Comparison of ENCODE assay signal across 10 cellular contexts in the genomic region with DNA sequence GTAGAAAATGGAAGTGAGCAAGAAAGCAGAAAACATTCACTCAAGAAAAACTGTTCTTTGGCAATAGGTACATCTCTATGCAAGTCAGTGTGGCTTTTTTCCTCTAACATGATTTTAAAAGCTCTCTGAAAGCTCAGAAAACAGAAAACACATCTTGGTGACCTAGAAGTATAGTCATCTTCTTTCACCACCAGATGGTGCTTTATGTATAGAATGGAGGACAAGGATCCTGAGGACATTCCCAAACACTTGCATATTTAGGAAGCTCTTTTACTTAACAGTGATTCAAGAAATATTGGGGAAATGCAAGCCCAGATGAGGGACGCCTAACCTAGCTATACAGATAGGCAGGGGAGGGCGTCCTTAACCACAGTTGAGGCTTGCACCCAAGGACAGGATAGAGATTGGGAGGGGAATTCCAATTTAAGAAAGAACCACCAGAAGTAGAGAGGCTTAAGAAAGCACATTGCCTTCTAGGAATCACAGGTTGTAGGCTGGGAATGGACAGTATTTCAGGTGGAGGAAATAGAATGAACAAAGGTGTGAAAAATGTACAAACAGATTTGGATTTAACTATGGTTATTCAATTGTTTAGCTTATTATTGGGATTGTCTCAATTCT. TPM values are rescaled to one million over a fixed set of nuclear protein-coding genes. Genes with fewer than 3 reads are reported as not detected.
DNase-seq lines count a peak whose midpoint lies in the region; ATAC-seq and TF ChIP-seq lines count a peak whose summit lies in the region.
"Had no signal": no experiment of that assay in that cellular context is flagged by ENCODE, and none has a peak within 500 bp of the region (broad histone marks: within the 10 kb centered on the region; RNA-seq: fewer than 3 reads in every experiment).

No MANE protein-coding gene starts in this region.

- no peaks in the 10 kb centered on the region for H3K4me1 Mint-ChIP-seq in T-helper 2 cell treated with Interferon-gamma antibody and Interleukin-4, amounts not matched to agents 5 μg/mL and 100 μg/mL, for 36 hours (ENCODE audit: low read depth)

- no peaks in the 10 kb centered on the region for H3K36me3 Mint-ChIP-seq in T-helper 2 cell treated with Interferon-gamma antibody and Interleukin-4, amounts not matched to agents 5 μg/mL and 100 μg/mL, for 36 hours (ENCODE audit: low read depth)

- H2AFZ ChIP-seq in PC-3 (ENCODE audit: low read length), result 0 out of 2 replicates have a peak overlapping the region, but pooled peaks have one; percentile 7
- H2AFZ ChIP-seq in smooth muscle cell (ENCODE audit: low read depth), result no peak overlapping the region
- H2AFZ ChIP-seq: parathyroid adenoma had no signal

- H3K9me3 Mint-ChIP-seq in T-helper 2 cell treated with Interferon-gamma antibody and Interleukin-4, amounts not matched to agents 5 μg/mL and 100 μg/mL, for 36 hours, result no peaks in the 10 kb centered on the region

- TF ChIP-seq CTCF in PC-3 (conservative IDR thresholded peaks at IDR 0.05; ENCODE audit: low read depth, low read length) (peak; percentile 65), fibroblast of mammary gland (conservative IDR thresholded peaks at IDR 0.05; ENCODE audit: control insufficient read depth, insufficient read depth, low read depth, low read length) (peak; percentile 53), smooth muscle cell (IDR thresholded peaks at IDR 0.05; ENCODE audit: borderline replicate concordance, insufficient read depth, poor library complexity, severe bottlenecking) (peak; percentile 39)

- CTCF ChIA-PET in PC-3 (lab: Charles Lee), result interaction anchor here (0.5 to 1.1 kb wide), 5 partner anchors 47 to 904 kb away, joined by 3 to 4 read pairs (median 3); no protein-coding TSS in a partner anchor

- no peaks in the 10 kb centered on the region for H3K27me3 Mint-ChIP-seq in T-helper 2 cell treated with Interferon-gamma antibody and Interleukin-4, amounts not matched to agents 5 μg/mL and 100 μg/mL, for 36 hours (ENCODE audit: low read depth)

- no peaks in the 10 kb centered on the region for H3K9me2 ChIP-seq in PC-3 (replicated peaks; ENCODE audit: low read length)

- 22% methylated on average over 2 of the region's 2 CpGs for WGBS in smooth muscle cell (ENCODE audit: low lambda C conversion rate)

- H3K27me3 ChIP-seq in PC-3 (ENCODE audit: low read length), result no peaks in the 10 kb centered on the region
- H3K27me3 ChIP-seq in smooth muscle cell (ENCODE audit: low read depth), result no peaks in the 10 kb centered on the region
- H3K27me3 ChIP-seq: BLaER1 had no signal

- ATAC-seq in PC-3, result peak; percentile 73
- no peak for ATAC-seq in HG02840 (IDR thresholded peaks at IDR 0.05; ENCODE audit: low FRiP score, unreplicated experiment)

- intact Hi-C loops in PC-3 (cut with micrococcal nuclease), result loop anchor here (2.0 to 5.0 kb wide), 2 partner anchors 46 to 458 kb away; no protein-coding TSS in a partner anchor

- H3K4me3 ChIP-seq in PC-3 (ENCODE audit: low read length) (no peak overlapping the region), fibroblast of mammary gland (ENCODE audit: control insufficient read depth, low read depth, low read length) (no peak overlapping the region), smooth muscle cell (no peak overlapping the region)
- H3K4me3 ChIP-seq: BLaER1 had no signal

- H3K9ac ChIP-seq in PC-3 (ENCODE audit: low read length), result no peak overlapping the region
- no peak overlapping the region for H3K9ac ChIP-seq in smooth muscle cell (ENCODE audit: low read depth)
- H3K9ac ChIP-seq: BLaER1, parathyroid adenoma had no signal

- H3K79me2 ChIP-seq in PC-3 (ENCODE audit: low read length) (no peaks in the 10 kb centered on the region), smooth muscle cell (ENCODE audit: low read depth) (no peaks in the 10 kb centered on the region)
- H3K79me2 ChIP-seq: parathyroid adenoma had no signal

- DNase-seq in NCI-H82 (lab: John Stamatoyannopoulos, UW) (peak; percentile 45), NCI-H82 treated with DMSO at 0.1 percent for 48 hours (lab: John Stamatoyannopoulos, UW; ENCODE audit: unreplicated experiment) (no peak), PC-3 (peak; percentile 62), fibroblast of mammary gland (ENCODE audit: low read depth) (peak; percentile 68), smooth muscle cell (lab: John Stamatoyannopoulos, UW; ENCODE audit: unreplicated experiment) (no peak)
- no peak for DNase-seq in stimulated activated CD4-positive, alpha-beta T cell treated with anti-CD3 and anti-CD28 coated beads, Interleukin-1b, Interleukin-23, amount 100 ng/mL, for 48 hours
- no peak for DNase-seq in T-helper 2 cell treated with Interferon-gamma antibody and Interleukin-4, amounts not matched to agents 5 μg/mL and 100 μg/mL, for 36 hours (ENCODE audit: low spot score)

- H3K9me3 ChIP-seq in PC-3 (ENCODE audit: low read length), result no peaks in the 10 kb centered on the region
- H3K9me3 ChIP-seq in smooth muscle cell (replicated peaks; ENCODE audit: low read depth), result no peaks in the 10 kb centered on the region
- H3K9me3 ChIP-seq: BLaER1 had no signal

- no TSS peak for BruUV-seq in PC-3 (replicated peaks; lab: Mats Ljungman, UMichigan)

- no peaks in the 10 kb centered on the region for H3F3A ChIP-seq in PC-3 (ENCODE audit: low read length, unreplicated experiment)
- H3F3A ChIP-seq in smooth muscle cell (ENCODE audit: low read depth), result no peaks in the 10 kb centered on the region

- no peak overlapping the region for H3K4me2 ChIP-seq in PC-3 (ENCODE audit: low read length)
- no peak overlapping the region for H3K4me2 ChIP-seq in smooth muscle cell
- H3K4me2 ChIP-seq: BLaER1 had no signal

- H4K20me1 ChIP-seq in PC-3 (ENCODE audit: low read length), result no peaks in the 10 kb centered on the region
- H4K20me1 ChIP-seq in smooth muscle cell (ENCODE audit: low read depth), result no peaks in the 10 kb centered on the region
- H4K20me1 ChIP-seq: BLaER1 had no signal

- H3K27ac ChIP-seq in PC-3 (ENCODE audit: low read length), result no peak overlapping the region
- no peak overlapping the region for H3K27ac ChIP-seq in smooth muscle cell (ENCODE audit: low read depth)
- H3K27ac ChIP-seq: BLaER1, parathyroid adenoma had no signal

- H3K27ac Mint-ChIP-seq in T-helper 2 cell treated with Interferon-gamma antibody and Interleukin-4, amounts not matched to agents 5 μg/mL and 100 μg/mL, for 36 hours, result no peak overlapping the region

- H3K36me3 ChIP-seq in PC-3 (ENCODE audit: low read depth, low read length) (no peaks in the 10 kb centered on the region), smooth muscle cell (ENCODE audit: low read depth) (no peaks in the 10 kb centered on the region)
- H3K36me3 ChIP-seq: BLaER1 had no signal

- POLR2A ChIA-PET in PC-3 (lab: Charles Lee; ENCODE audit: unreplicated experiment), result no interaction called here

- no peak overlapping the region for H3K4me3 Mint-ChIP-seq in T-helper 2 cell treated with Interferon-gamma antibody and Interleukin-4, amounts not matched to agents 5 μg/mL and 100 μg/mL, for 36 hours

- H3K4me1 ChIP-seq in PC-3 (ENCODE audit: insufficient read depth, low read length), result no peaks in the 10 kb centered on the region
- H3K4me1 ChIP-seq in smooth muscle cell (ENCODE audit: low read depth), result no peaks in the 10 kb centered on the region
- H3K4me1 ChIP-seq: BLaER1, parathyroid adenoma had no signal

RNA-seq across cellular contexts. Expression of gene CCDC81, which starts 13.8 kb away (rescaled TPM):
- 0.11 TPM in 1 of 2 replicates, not detected in the other for total RNA-seq in PC-3 (2014; rRNA removed)
- total RNA-seq in smooth muscle cell, result 6.5 and 9.8 TPM in 2 replicates
- 4.3 and 4.8 TPM in 2 replicates for polyA plus RNA-seq in smooth muscle cell

RNA-seq across cellular contexts. Expression of gene HIKESHI, which starts 58.8 kb away (rescaled TPM):
- 13.1 and 16.0 TPM in 2 replicates for total RNA-seq in PC-3 (2014; rRNA removed)
- total RNA-seq in smooth muscle cell, result 63.0 and 75.3 TPM in 2 replicates
- 71.1 and 75.1 TPM in 2 replicates for polyA plus RNA-seq in smooth muscle cell

Comparison
In these comparisons a context has a peak if more than half of its experiments do, and no peak if none do; other contexts are left out.
1. DNase-seq: peak in NCI-H82 (single experiment), PC-3 (single experiment) and fibroblast of mammary gland (single experiment); none in NCI-H82 treated with DMSO at 0.1 percent for 48 hours (single experiment), smooth muscle cell (single experiment), stimulated activated CD4-positive, alpha-beta T cell treated with anti-CD3 and anti-CD28 coated beads, Interleukin-1b, Interleukin-23, amount 100 ng/mL, for 48 hours (single experiment) and T-helper 2 cell treated with Interferon-gamma antibody and Interleukin-4, amounts not matched to agents 5 μg/mL and 100 μg/mL, for 36 hours (single experiment).
2. Peak in every context shown above with its lines, with median percentiles within 50 percentile points of each other: CTCF ChIP-seq.